In the genomic region with DNA sequence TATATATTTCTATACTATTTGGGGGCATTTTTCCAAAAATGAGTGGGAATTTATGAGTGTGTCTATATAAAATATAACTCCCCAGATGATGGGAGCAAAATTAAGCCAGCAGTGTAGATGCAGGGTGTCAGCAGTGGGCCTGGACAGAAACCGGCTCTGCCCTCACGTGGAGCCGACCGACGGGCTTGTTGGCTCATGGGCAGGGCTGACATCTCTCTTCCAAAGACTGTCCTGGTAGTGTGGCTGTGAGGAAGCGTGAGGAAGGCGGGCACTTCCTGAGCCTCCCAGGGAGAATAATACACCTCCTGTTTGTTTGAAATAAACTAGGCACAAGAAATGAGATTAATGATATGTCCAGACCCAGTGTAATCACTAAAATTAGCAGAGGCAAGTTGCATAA, we compare ENCODE assay signal across 23 cellular contexts.
"Had no signal": no experiment of that assay in that cellular context is flagged by ENCODE, and none has a peak within 500 bp of the region (broad histone marks: within the 10 kb centered on the region; RNA-seq: fewer than 3 reads in every experiment).

No MANE protein-coding gene starts in this region.

- H3K27ac ChIP-seq: dorsolateral prefrontal cortex, psoas muscle, skin epidermis, stomach, thyroid gland, vagina had no signal

- H3K4me3 Mint-ChIP-seq: immature natural killer cell; memory B cell; mesothelial cell of epicardium; naive B cell; natural killer cell treated with Interleukin-12 subunit alpha and Interleukin-12 subunit beta and Interleukin-15 and Interleukin-18, amount 100 ng/mL, for 72 hours; neural crest cell; stimulated activated effector memory CD8-positive, alpha-beta T cell treated with anti-CD3 and anti-CD28 coated beads, Interleukin-12 subunit alpha, Interleukin-12 subunit beta, amount 100 ng/mL, for 72 hours had no signal

- ATAC-seq: left ventricle myocardium superior; mucosa of descending colon; natural killer cell treated with Interleukin-12 subunit alpha and Interleukin-12 subunit beta and Interleukin-15 and Interleukin-18, amount 100 ng/mL, for 72 hours; psoas muscle; right cardiac atrium; stimulated activated effector memory CD8-positive, alpha-beta T cell treated with anti-CD3 and anti-CD28 coated beads, Interleukin-12 subunit alpha, Interleukin-12 subunit beta, amount 100 ng/mL, for 72 hours had no signal

- H3K4me3 ChIP-seq: dorsolateral prefrontal cortex, lung, mucosa of descending colon, psoas muscle, skin epidermis, stomach, thyroid gland, vagina had no signal

- H3K27ac Mint-ChIP-seq: immature natural killer cell; memory B cell; mesothelial cell of epicardium; naive B cell; natural killer cell treated with Interleukin-12 subunit alpha and Interleukin-12 subunit beta and Interleukin-15 and Interleukin-18, amount 100 ng/mL, for 72 hours; stimulated activated effector memory CD8-positive, alpha-beta T cell treated with anti-CD3 and anti-CD28 coated beads, Interleukin-12 subunit alpha, Interleukin-12 subunit beta, amount 100 ng/mL, for 72 hours had no signal

- H3K27me3 ChIP-seq: thyroid gland, vagina had no signal

- H3K36me3 Mint-ChIP-seq: immature natural killer cell; memory B cell; mesothelial cell of epicardium; naive B cell; natural killer cell treated with Interleukin-12 subunit alpha and Interleukin-12 subunit beta and Interleukin-15 and Interleukin-18, amount 100 ng/mL, for 72 hours; stimulated activated effector memory CD8-positive, alpha-beta T cell treated with anti-CD3 and anti-CD28 coated beads, Interleukin-12 subunit alpha, Interleukin-12 subunit beta, amount 100 ng/mL, for 72 hours had no signal

- H3K4me1 Mint-ChIP-seq: immature natural killer cell; memory B cell; mesothelial cell of epicardium; naive B cell; stimulated activated effector memory CD8-positive, alpha-beta T cell treated with anti-CD3 and anti-CD28 coated beads, Interleukin-12 subunit alpha, Interleukin-12 subunit beta, amount 100 ng/mL, for 72 hours had no signal

- H3K9me3 Mint-ChIP-seq: immature natural killer cell; memory B cell; mesothelial cell of epicardium; naive B cell; natural killer cell treated with Interleukin-12 subunit alpha and Interleukin-12 subunit beta and Interleukin-15 and Interleukin-18, amount 100 ng/mL, for 72 hours; neural crest cell; stimulated activated effector memory CD8-positive, alpha-beta T cell treated with anti-CD3 and anti-CD28 coated beads, Interleukin-12 subunit alpha, Interleukin-12 subunit beta, amount 100 ng/mL, for 72 hours had no signal

- H3K4me1 ChIP-seq: psoas muscle, thyroid gland, vagina had no signal

- H3K9me3 ChIP-seq: mucosa of descending colon, psoas muscle, thyroid gland, vagina had no signal

- H3K36me3 ChIP-seq: stomach, thyroid gland, vagina had no signal

- DNase-seq: dorsolateral prefrontal cortex; effector CD4-positive, alpha-beta T cell; hypothalamus; immature natural killer cell; left ventricle myocardium superior; naive B cell; psoas muscle; right cardiac atrium; stimulated activated CD4-positive, alpha-beta T cell treated with anti-CD3 and anti-CD28 coated beads, Interleukin-15, amount 100 ng/mL, for 24 hours; stimulated activated CD4-positive, alpha-beta T cell treated with anti-CD3 and anti-CD28 coated beads, Interleukin-4, amount 100 ng/mL, for 1 hour; stimulated activated naive CD4-positive, alpha-beta T cell treated with Interleukin-2 at 50 U/mL for 16 hours; stomach; thyroid gland; trophoblast cell had no signal
